In genomic region chr9:135828656-135829055, GRCh38 we compare ENCODE assay signal across 18 cellular contexts.
DNase-seq lines count a peak whose midpoint lies in the region; ATAC-seq and TF ChIP-seq lines count a peak whose summit lies in the region.
"Had no signal": no experiment of that assay in that cellular context is flagged by ENCODE, and none has a peak within 500 bp of the region (broad histone marks: within the 10 kb centered on the region; RNA-seq: fewer than 3 reads in every experiment).

No MANE protein-coding gene starts in this region.

- 0 out of 2 replicates have a peak overlapping the region, but pooled peaks have one; percentile 39 for H3K27ac ChIP-seq in GM23338 (ENCODE audit: low read depth)
- H3K27ac ChIP-seq in HEK293 (ENCODE audit: extremely low read depth, low read depth, low read length), result no peak overlapping the region
- H3K27ac ChIP-seq in osteoblast (ENCODE audit: low read depth, low read length), result no peak overlapping the region
- H3K27ac ChIP-seq: BLaER1 had no signal

- peaks cover 26% of the 10 kb centered on the region for H3K36me3 Mint-ChIP-seq in GM23338 (ENCODE audit: low read depth)
- peaks cover 71% of the 10 kb centered on the region for H3K36me3 Mint-ChIP-seq in activated T-helper 17 cell treated with anti-CD3 and anti-CD28 coated beads, Interleukin-2, amount 50 U/mL, for 72 hours (ENCODE audit: low read depth)

- 0 out of 3 replicates have a peak, but pooled peaks cover 4% of the 10 kb centered on the region for H3K9me3 Mint-ChIP-seq in GM23338
- H3K9me3 Mint-ChIP-seq in activated T-helper 17 cell treated with anti-CD3 and anti-CD28 coated beads, Interleukin-2, amount 50 U/mL, for 72 hours, result no peaks in the 10 kb centered on the region
- H3K9me3 Mint-ChIP-seq: H9 had no signal

- no peak overlapping the region for H3K27ac Mint-ChIP-seq in GM23338
- peak overlapping the region; percentile 29 for H3K27ac Mint-ChIP-seq in activated T-helper 17 cell treated with anti-CD3 and anti-CD28 coated beads, Interleukin-2, amount 50 U/mL, for 72 hours
- H3K27ac Mint-ChIP-seq: B cell; CD4-positive, CD25-positive, alpha-beta regulatory T cell; CD8-positive, alpha-beta T cell; HFFc6 had no signal

- H3K79me2 ChIP-seq in GM23338 (replicated peaks; ENCODE audit: insufficient read depth) (peaks cover 82% of the 10 kb centered on the region), osteoblast (ENCODE audit: insufficient read depth, low read length) (peaks cover 35% of the 10 kb centered on the region)

- POLR2A ChIA-PET in HEK293 (lab: Yijun Ruan, JAX), result no interaction called here

- in situ Hi-C loops in ACHN (cut with HindIII; ENCODE audit: low pct_ligation_motif_present, low pct_unique_long_range_greater_than_20kb, low sequenced_read_pairs), result no loop called here

- DNase-seq in GM23338 (ENCODE audit: low spot score) (no peak), osteoblast (ENCODE audit: insufficient read length, low spot score, missing footprints) (peak; percentile 18), NCI-H82 (lab: John Stamatoyannopoulos, UW) (no peak), NCI-H446 (lab: John Stamatoyannopoulos, UW) (no peak), cerebellum (ENCODE audit: low spot score) (no peak), ACHN (no peak)
- DNase-seq: Caco-2; CD4-positive, CD25-positive, alpha-beta regulatory T cell; CD8-positive, alpha-beta T cell; DMS153; DND-41; H9; HFFc6 had no signal

- H2AFZ ChIP-seq in GM23338, result no peak overlapping the region
- no peak overlapping the region for H2AFZ ChIP-seq in osteoblast (ENCODE audit: low read length)

- H3K4me3 ChIP-seq in GM23338 (no peak overlapping the region), HEK293 (ENCODE audit: low read depth, low read length) (no peak overlapping the region), osteoblast (ENCODE audit: insufficient read depth, low read length) (no peak overlapping the region)
- H3K4me3 ChIP-seq: BLaER1 had no signal

- H3K36me3 ChIP-seq in GM23338 (ENCODE audit: insufficient read depth) (no peaks in the 10 kb centered on the region; the same call in 1 of the 2 replicates), HEK293 (ENCODE audit: control insufficient read depth in 2 of 2, insufficient read depth in 1 of 2, low read length in 2 of 2) (peaks cover 0 to 18% of the 10 kb centered on the region in 2 experiments; a peak in 1 of 3 replicates), osteoblast (ENCODE audit: insufficient read depth, low read length) (peaks cover 9% of the 10 kb centered on the region)

- peaks cover 3% of the 10 kb centered on the region for H3K27me3 Mint-ChIP-seq in GM23338 (ENCODE audit: insufficient read depth, low read depth, poor library complexity)
- no peaks in the 10 kb centered on the region for H3K27me3 Mint-ChIP-seq in activated T-helper 17 cell treated with anti-CD3 and anti-CD28 coated beads, Interleukin-2, amount 50 U/mL, for 72 hours
- H3K27me3 Mint-ChIP-seq: B cell; CD4-positive, CD25-positive, alpha-beta regulatory T cell had no signal

- no peaks in the 10 kb centered on the region for H3F3A ChIP-seq in GM23338 (replicated peaks; ENCODE audit: low read depth)

- H3K9me2 ChIP-seq in GM23338 (ENCODE audit: insufficient read depth), result no peaks in the 10 kb centered on the region

- no peak overlapping the region for H3K4me2 ChIP-seq in GM23338
- H3K4me2 ChIP-seq in osteoblast (ENCODE audit: insufficient read depth, low read length), result no peak overlapping the region
- H3K4me2 ChIP-seq: BLaER1 had no signal

- H3K9me3 ChIP-seq in HEK293 (ENCODE audit: control insufficient read depth, insufficient read depth, low read depth, low read length) (no peaks in the 10 kb centered on the region), osteoblast (ENCODE audit: low read depth, low read length) (no peaks in the 10 kb centered on the region)
- H3K9me3 ChIP-seq: Caco-2 had no signal

- CTCF ChIA-PET in HEK293 (lab: Yijun Ruan, JAX), result interaction anchor here (0.9 to 3.0 kb wide), 2 partner anchors 31 to 35 kb away, joined by 3 to 14 read pairs; no protein-coding TSS in a partner anchor

- no peaks in the 10 kb centered on the region for H3K4me1 Mint-ChIP-seq in GM23338
- peaks cover 17% of the 10 kb centered on the region for H3K4me1 Mint-ChIP-seq in activated T-helper 17 cell treated with anti-CD3 and anti-CD28 coated beads, Interleukin-2, amount 50 U/mL, for 72 hours

- no peak overlapping the region for H3K4me3 Mint-ChIP-seq in GM23338
- no peak overlapping the region for H3K4me3 Mint-ChIP-seq in activated T-helper 17 cell treated with anti-CD3 and anti-CD28 coated beads, Interleukin-2, amount 50 U/mL, for 72 hours
- H3K4me3 Mint-ChIP-seq: B cell; CD8-positive, alpha-beta T cell; H9; HFFc6 had no signal

- H3K27me3 ChIP-seq in GM23338 (ENCODE audit: insufficient read depth) (no peaks in the 10 kb centered on the region), osteoblast (ENCODE audit: insufficient read depth, low read length) (no peaks in the 10 kb centered on the region)
- H3K27me3 ChIP-seq: BLaER1 had no signal

- peaks cover 39% of the 10 kb centered on the region for H4K20me1 ChIP-seq in GM23338 (replicated peaks; ENCODE audit: insufficient read depth)
- peaks cover 36% of the 10 kb centered on the region for H4K20me1 ChIP-seq in osteoblast (ENCODE audit: insufficient read depth, low read length)

- ATAC-seq in GM23338, result no peak
- peak; percentile 16 for ATAC-seq in activated T-helper 17 cell treated with anti-CD3 and anti-CD28 coated beads, Interleukin-2, amount 50 U/mL, for 72 hours (replicated peaks)
- ATAC-seq: CD8-positive, alpha-beta T cell; HCT116 had no signal

- TF ChIP-seq CTCF in GM23338 (conservative IDR thresholded peaks at IDR 0.05; ENCODE audit: low read depth in 2 of 2) (no peak), HEK293 (tag by site-specific recombination; IDR thresholded peaks at IDR 0.05) (no peak), osteoblast (IDR thresholded peaks at IDR 0.05; ENCODE audit: extremely low read depth, low read depth, low read length) (no peak)

- H3K4me1 ChIP-seq in GM23338 (ENCODE audit: insufficient read depth) (no peaks in the 10 kb centered on the region), HEK293 (ENCODE audit: control insufficient read depth, insufficient read depth, low read length) (no peaks in the 10 kb centered on the region), osteoblast (ENCODE audit: insufficient read depth, low read length) (no peaks in the 10 kb centered on the region)
- H3K4me1 ChIP-seq: Caco-2 had no signal

TF ChIP-seq in GM23338, 12 proteins besides CTCF, POLR2A, EP300 and RAD21 (continues in another document):
- TF ChIP-seq STAT1 (IDR thresholded peaks at IDR 0.05; ENCODE audit: unreplicated experiment) (no peak), POLR2AphosphoS5 (IDR thresholded peaks at IDR 0.05; ENCODE audit: low read depth) (no peak), JUNB (IDR thresholded peaks at IDR 0.05; ENCODE audit: unreplicated experiment) (no peak), ZNF114 (CRISPR knock-in tag; IDR thresholded peaks at IDR 0.05) (no peak), EZH2 (IDR thresholded peaks at IDR 0.05; ENCODE audit: low read depth, unreplicated experiment) (no peak)

TF ChIP-seq in HEK293, 187 proteins besides CTCF, POLR2A, EP300 and RAD21:
- TF ChIP-seq SETDB1 (IDR thresholded peaks at IDR 0.05; ENCODE audit: insufficient read length, low read length) (peak; percentile 87), ZNF791 (tag by site-specific recombination; IDR thresholded peaks at IDR 0.05) (peak; percentile 99), ZNF626 (tag by site-specific recombination; IDR thresholded peaks at IDR 0.05) (no peak), PRDM10 (tag by site-specific recombination; IDR thresholded peaks at IDR 0.05) (no peak)
